In the genomic region with DNA sequence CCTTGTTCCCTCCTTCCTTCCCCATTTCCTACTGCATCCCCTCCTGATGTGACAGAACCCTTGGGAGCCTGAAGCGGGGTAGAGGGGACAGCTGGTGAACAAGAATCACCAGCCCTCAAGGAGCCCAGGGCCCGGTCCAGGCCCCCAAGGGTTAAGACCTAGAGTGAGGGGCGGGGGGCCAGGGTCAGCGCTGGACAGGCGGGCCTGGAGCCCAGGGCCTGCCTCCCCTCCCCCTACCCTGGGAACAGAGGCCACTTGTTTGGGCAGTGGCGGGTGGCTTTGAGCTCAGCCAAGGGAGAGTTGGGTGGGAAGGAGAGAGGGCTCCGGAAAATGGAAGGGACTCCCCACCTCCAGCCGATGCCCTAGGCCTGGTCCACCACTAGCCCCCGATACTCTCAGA, we compare ENCODE assay signal across 16 cellular contexts. TPM values are rescaled to one million over a fixed set of nuclear protein-coding genes. Genes with fewer than 3 reads are reported as not detected.
DNase-seq lines count a peak whose midpoint lies in the region; ATAC-seq and TF ChIP-seq lines count a peak whose summit lies in the region.
"Had no signal": no experiment of that assay in that cellular context is flagged by ENCODE, and none has a peak within 500 bp of the region (broad histone marks: within the 10 kb centered on the region; RNA-seq: fewer than 3 reads in every experiment).

No MANE protein-coding gene starts in this region.

- peaks cover 60% of the 10 kb centered on the region for H3K4me1 ChIP-seq in Karpas-422 (ENCODE audit: low read length)
- H3K4me1 ChIP-seq in neutrophil (ENCODE audit: control insufficient read depth in 1 of 2, insufficient read depth in 1 of 2, low read depth in 1 of 2, low read length in 1 of 2) = peaks cover 49 to 55% of the 10 kb centered on the region in 2 experiments

- in situ Hi-C loops in brain microvascular endothelial cell (cut with HindIII; ENCODE audit: low pct_ligation_motif_present, low sequenced_read_pairs) = no loop called here

- H3K27me3 ChIP-seq in Karpas-422 (ENCODE audit: low read length) (no peaks in the 10 kb centered on the region), neutrophil (no peaks in the 10 kb centered on the region), brain microvascular endothelial cell (replicated peaks) (no peaks in the 10 kb centered on the region)
- H3K27me3 ChIP-seq: suprapubic skin had no signal

- peak overlapping the region; percentile 90 for H3K27ac ChIP-seq in Karpas-422 (ENCODE audit: low read length)
- peak overlapping the region; percentile 90 for H3K27ac ChIP-seq in neutrophil
- H3K27ac ChIP-seq in brain microvascular endothelial cell = no peak overlapping the region
- H3K27ac ChIP-seq: parathyroid adenoma, suprapubic skin had no signal

- TF ChIP-seq CTCF in neutrophil (IDR thresholded peaks at IDR 0.05) = no peak
- TF ChIP-seq CTCF in brain microvascular endothelial cell (IDR thresholded peaks at IDR 0.05; ENCODE audit: low read depth, low read length, missing control alignments) = no peak

- no peak for ATAC-seq in GM19023 (IDR thresholded peaks at IDR 0.05; ENCODE audit: unreplicated experiment)

- H3K9me3 ChIP-seq in Karpas-422 (ENCODE audit: low read length) (no peaks in the 10 kb centered on the region), neutrophil (no peaks in the 10 kb centered on the region)
- H3K9me3 ChIP-seq: SK-N-SH, suprapubic skin had no signal

- H3K36me3 ChIP-seq in Karpas-422 (ENCODE audit: insufficient read depth, low read length) = no peaks in the 10 kb centered on the region
- H3K36me3 ChIP-seq in neutrophil = peaks cover 31% of the 10 kb centered on the region
- H3K36me3 ChIP-seq in brain microvascular endothelial cell (replicated peaks) = no peaks in the 10 kb centered on the region

- H3K79me2 ChIP-seq in Karpas-422 (ENCODE audit: low read length) = peaks cover 67% of the 10 kb centered on the region
- H3K79me2 ChIP-seq: parathyroid adenoma had no signal

- H2AFZ ChIP-seq in Karpas-422 (ENCODE audit: low read length) = no peak overlapping the region
- H2AFZ ChIP-seq: parathyroid adenoma had no signal

- no peak overlapping the region for H3K4me3 ChIP-seq in Karpas-422 (ENCODE audit: low read length)
- H3K4me3 ChIP-seq in neutrophil (ENCODE audit: low read depth in 1 of 2, low read length in 1 of 2) = peak overlapping the region; percentile 84 to 99
- H3K4me3 ChIP-seq in brain microvascular endothelial cell (ENCODE audit: low read depth, low read length) = no peak overlapping the region
- H3K4me3 ChIP-seq: suprapubic skin had no signal

- H3K4me2 ChIP-seq in Karpas-422 (ENCODE audit: low read depth, low read length, poor library complexity, severe bottlenecking) = peak overlapping the region; percentile 85

- no peaks in the 10 kb centered on the region for H3K9me2 ChIP-seq in Karpas-422 (replicated peaks; ENCODE audit: insufficient read depth, low read length)
- H3K9me2 ChIP-seq: SK-N-SH had no signal

- H3K9ac ChIP-seq in Karpas-422 (ENCODE audit: low read length) = no peak overlapping the region; the same call in 1 of the 2 replicates
- H3K9ac ChIP-seq: parathyroid adenoma, SK-N-SH had no signal

- DNase-seq in Ammon's horn (ENCODE audit: low spot score) = peak; percentile 84
- no peak for DNase-seq in Karpas-422
- DNase-seq in globus pallidus (ENCODE audit: low spot score) = peak; percentile 88
- no peak for DNase-seq in brain microvascular endothelial cell
- DNase-seq in GF-D8 (lab: John Stamatoyannopoulos, UW) = no peak
- no peak for DNase-seq in NCI-H345 treated with DMSO at 0.1 percent for 48 hours (lab: John Stamatoyannopoulos, UW; ENCODE audit: unreplicated experiment)
- DNase-seq: activated CD4-positive, alpha-beta T cell treated with anti-CD3 and anti-CD28 coated beads, Interleukin-2, amount 50 U/mL, for 48 hours; activated effector memory CD4-positive, alpha-beta T cell treated with Interleukin-2 at 50 U/mL for 16 hours; effector CD8-positive, alpha-beta T cell; NCI-H1930; NCI-H526 treated with DMSO at 0.1 percent for 48 hours; SK-N-SH had no signal

- H4K20me1 ChIP-seq in Karpas-422 (ENCODE audit: insufficient read depth, low read depth, low read length) = peaks cover 21% of the 10 kb centered on the region; the same call in 1 of the 2 replicates

RNA-seq across cellular contexts. Expression of gene ARAP1, which starts 2.1 kb away (rescaled TPM):
- total RNA-seq in Karpas-422 (2014; rRNA removed; shearing (Covaris generic); ENCODE audit: low replicate concordance) = 76.1 and 103 TPM in 2 replicates

RNA-seq across cellular contexts. Expression of gene STARD10, which starts 43.8 kb away (rescaled TPM):
- total RNA-seq in Karpas-422 (2014; rRNA removed; shearing (Covaris generic); ENCODE audit: low replicate concordance) = 4.3 and 4.7 TPM in 2 replicates

Comparison
In these comparisons a context has a peak if more than half of its experiments do, and no peak if none do; other contexts are left out.
1. DNase-seq: peak in Ammon's horn (single experiment) and globus pallidus (single experiment); none in Karpas-422 (single experiment), brain microvascular endothelial cell (single experiment), GF-D8 (single experiment) and NCI-H345 treated with DMSO at 0.1 percent for 48 hours (single experiment).
2. H3K4me3 ChIP-seq: peak in neutrophil (2 of 2); none in Karpas-422 (single experiment) and brain microvascular endothelial cell (single experiment).